ENCODE assay signal across 22 cellular contexts in genomic region chr20:39013662-39014109, GRCh38. TPM values are rescaled to one million over a fixed set of nuclear protein-coding genes. Genes with fewer than 3 reads are reported as not detected.
DNase-seq lines count a peak whose midpoint lies in the region; ATAC-seq, FAIRE-seq and TF ChIP-seq lines count a peak whose summit lies in the region.
"Had no signal": no experiment of that assay in that cellular context is flagged by ENCODE, and none has a peak within 500 bp of the region (broad histone marks: within the 10 kb centered on the region; RNA-seq: fewer than 3 reads in every experiment).

No MANE protein-coding gene starts in this region.

- intact Hi-C loops in HepG2 (cut with micrococcal nuclease; ENCODE audit: unreplicated experiment), result loop anchor here (2.0 to 5.0 kb wide), 2 partner anchors 35 to 51 kb away; partner anchors contain the start of gene DHX35
- intact Hi-C loops in transverse colon (cut with DNase I; ENCODE audit: low total_unique reads), result no loop called here

- BruUV-seq in HepG2 (replicated peaks; lab: Mats Ljungman, UMichigan), result no TSS peak

- TF ChIP-seq CTCF in fibroblast of mammary gland (conservative IDR thresholded peaks at IDR 0.05; ENCODE audit: control insufficient read depth, insufficient read depth, low read depth, low read length) (no peak), HepG2 (CRISPR knock-in tag; IDR thresholded peaks at IDR 0.05) (peak; percentile 58), transverse colon (IDR thresholded peaks at IDR 0.05) (no peak)

- peak overlapping the region; percentile 45 for H3K27ac ChIP-seq in HepG2 (ENCODE audit: extremely low read length, insufficient read depth, low read length)
- H3K27ac ChIP-seq in transverse colon, result peak overlapping the region; percentile 33 to 45 (median 42)
- H3K27ac ChIP-seq: C4-2B, HL-60 had no signal

- H3K9ac ChIP-seq in HepG2 (ENCODE audit: insufficient read depth, low read depth, low read length), result 0 out of 2 replicates have a peak overlapping the region, but pooled peaks have one; percentile 8

- TF ChIP-seq POLR2A in HepG2 (IDR thresholded peaks at IDR 0.05; ENCODE audit: insufficient read depth in 1 of 2, low read depth in 2 of 2, low read length in 2 of 2), result no peak
- TF ChIP-seq POLR2A in transverse colon (IDR thresholded peaks at IDR 0.05), result no peak

- H3K4me3 ChIP-seq in fibroblast of mammary gland (ENCODE audit: control insufficient read depth, low read depth, low read length) (no peak overlapping the region), HepG2 (replicated peaks in 1 of 3; ENCODE audit: insufficient read depth in 1 of 3, low read depth in 2 of 3, low read length in 3 of 3) (no peak overlapping the region; a peak in 1 of 6 replicates), transverse colon (no peak overlapping the region)

- peaks cover 22 to 64% of the 10 kb centered on the region in 2 experiments for H3K36me3 ChIP-seq in HepG2 (replicated peaks in 1 of 2; ENCODE audit: control insufficient read depth in 1 of 2, insufficient read depth in 2 of 2, low read length in 2 of 2)
- peaks cover 0 to 31% (median 13%) of the 10 kb centered on the region in 4 donors for H3K36me3 ChIP-seq in transverse colon

- TF ChIP-seq EP300 in HepG2 (IDR thresholded peaks at IDR 0.05; ENCODE audit: low read depth in 2 of 2, low read length in 2 of 2), result peak in 1 of 2 experiments; percentile 45; a peak in 2 of 4 replicates
- TF ChIP-seq EP300 in HepG2 (CRISPR knock-in tag; IDR thresholded peaks at IDR 0.05; ENCODE audit: borderline replicate concordance), result no peak
- TF ChIP-seq EP300 in transverse colon (IDR thresholded peaks at IDR 0.05; ENCODE audit: low read depth), result no peak

- peak; percentile 99 for ATAC-seq in HepG2
- ATAC-seq: CD8-positive, alpha-beta T cell had no signal

- FAIRE-seq in GM18507 (lab: Jason Lieb, UNC) (peak; percentile 50), HepG2 (lab: Jason Lieb, UNC) (peak; percentile 66)
- FAIRE-seq: A204.1, H54 had no signal

- no peak for TF ChIP-seq RAD21 in HepG2 (CRISPR knock-in tag; IDR thresholded peaks at IDR 0.05)

- H4K20me1 ChIP-seq in HepG2 (ENCODE audit: insufficient read depth, low read length), result no peaks in the 10 kb centered on the region

- in situ Hi-C loops in HepG2 (cut with HindIII; ENCODE audit: extremely low pct_ligation_motif_present, low pct_unique_long_range_greater_than_20kb), result no loop called here
- in situ Hi-C loops in transverse colon (cut with MboI; ENCODE audit: low pct_ligation_motif_present in 1 of 4, low pct_unique_long_range_greater_than_20kb in 1 of 4, low sequenced_read_pairs in 3 of 4), result no loop called here

- H2AFZ ChIP-seq in HepG2 (ENCODE audit: low read length), result no peak overlapping the region

- H3K27me3 ChIP-seq in HepG2 (ENCODE audit: control insufficient read depth in 1 of 2, insufficient read depth in 2 of 2, low read length in 2 of 2) (no peaks in the 10 kb centered on the region), transverse colon (no peaks in the 10 kb centered on the region)

- H3K79me2 ChIP-seq in HepG2 (ENCODE audit: insufficient read depth, low read length), result no peaks in the 10 kb centered on the region

- no peak for DNase-seq in GM18507 (ENCODE audit: extremely low spot score, insufficient read length, low read depth)
- DNase-seq in fibroblast of mammary gland (ENCODE audit: low read depth), result peak; percentile 12
- peak; percentile 87 for DNase-seq in HepG2 (ENCODE audit: low spot score)
- DNase-seq in transverse colon, result no peak
- no peak for DNase-seq in SW480 (ENCODE audit: low spot score)
- DNase-seq in NOMO-1 treated with DMSO at 0.1 percent for 48 hours (lab: John Stamatoyannopoulos, UW; ENCODE audit: unreplicated experiment), result no peak
- DNase-seq in activated gamma-delta T cell treated with Interleukin-2 at 50 U/mL for 16 hours, result no peak
- DNase-seq: Caco-2; CD8-positive, alpha-beta T cell; DMS 273 treated with DMSO at 0.1 percent for 48 hours; DMS79 treated with DMSO at 0.1 percent for 48 hours; Karpas-422; NCI-H1092 treated with DMSO at 0.1 percent for 48 hours; NCI-H1436; NCI-H446 treated with DMSO at 0.1 percent for 48 hours; NCI-H526 treated with DMSO at 0.1 percent for 48 hours; Right ventricle myocardium superior; RPMI8226 had no signal

- peak overlapping the region; percentile 5 for H3K4me2 ChIP-seq in HepG2 (ENCODE audit: low read depth, low read length)

- CTCF ChIA-PET in HepG2 (lab: Yijun Ruan, JAX; ENCODE audit: low intra/inter-chr PET ratio, low total read pairs), result no interaction called here

- POLR2A ChIA-PET in HepG2 (lab: Yijun Ruan, JAX), result interaction anchor here (1.3 to 1.4 kb wide), 2 partner anchors 36 to 52 kb away, joined by 6 read pairs; partner anchors contain the start of gene DHX35

- H3K9me3 ChIP-seq in HepG2 (ENCODE audit: low read length) (no peaks in the 10 kb centered on the region), transverse colon (no peaks in the 10 kb centered on the region)
- H3K9me3 ChIP-seq: Caco-2 had no signal

- WGBS in HepG2 (ENCODE audit: low lambda C conversion rate), result 0% methylated on average over 2 of the region's 2 CpGs
- 44 to 81% methylated on average over 2 of the region's 2 CpGs for WGBS in transverse colon (ENCODE audit: low coverage in 1 of 2), 2 donors

- H3K4me1 ChIP-seq in HepG2 (ENCODE audit: insufficient read depth, low read length), result peaks cover 22% of the 10 kb centered on the region
- H3K4me1 ChIP-seq in transverse colon, result peaks cover 0 to 11% (median 5%) of the 10 kb centered on the region in 4 donors
- H3K4me1 ChIP-seq: Caco-2 had no signal

TF ChIP-seq in HepG2, 621 proteins besides CTCF, POLR2A, EP300 and RAD21 (continues in another document):
- TF ChIP-seq CREM (IDR thresholded peaks at IDR 0.05), result peak; percentile 58
- no peak for TF ChIP-seq CREM (CRISPR knock-in tag; IDR thresholded peaks at IDR 0.05)
- no peak for TF ChIP-seq SMAD3 (CRISPR knock-in tag; IDR thresholded peaks at IDR 0.05)
- no peak for TF ChIP-seq HOXD1 (CRISPR knock-in tag; IDR thresholded peaks at IDR 0.05)
- TF ChIP-seq SNAPC5 (CRISPR knock-in tag; IDR thresholded peaks at IDR 0.05; ENCODE audit: borderline replicate concordance), result no peak
- TF ChIP-seq IRF2 (CRISPR knock-in tag; IDR thresholded peaks at IDR 0.05), result peak; percentile 54; the same call in 1 of the 2 replicates
- no peak for TF ChIP-seq ARNT2 (CRISPR knock-in tag; IDR thresholded peaks at IDR 0.05; ENCODE audit: low read depth)
- peak; percentile 83; the same call in 1 of the 2 replicates for TF ChIP-seq RXRB (CRISPR knock-in tag; IDR thresholded peaks at IDR 0.05; ENCODE audit: borderline replicate concordance)
- no peak for TF ChIP-seq ZNF329 (CRISPR knock-in tag; IDR thresholded peaks at IDR 0.05; ENCODE audit: low read depth)
- TF ChIP-seq SALL1 (CRISPR knock-in tag; IDR thresholded peaks at IDR 0.05), result no peak; the same call in 1 of the 2 replicates
- no peak for TF ChIP-seq FUBP1 (CRISPR knock-in tag; IDR thresholded peaks at IDR 0.05; ENCODE audit: borderline replicate concordance)

RNA-seq across cellular contexts. Expression of gene DHX35, which starts 51.5 kb away (rescaled TPM):
- total RNA-seq in HepG2 (2016; rRNA removed; fragmentation: Illumina TruSeq; extraction: Trizol) (28.7 and 30.4 TPM in 2 replicates), transverse colon (10 to 100 TPM; 15.5 to 75.9 (median 17.7) TPM)
- 5.2 and 6.7 TPM in 2 replicates for total RNA-seq in HepG2 (2016; cell fraction: cytosol; rRNA removed; fragmentation: Illumina TruSeq; extraction: Trizol; ENCODE audit: low read depth)
- total RNA-seq in HepG2 (2016; cell fraction: insoluble cytoplasmic fraction; rRNA removed; fragmentation: Illumina TruSeq; extraction: Trizol), result 29.9 and 33.4 TPM in 2 replicates
- total RNA-seq in HepG2 (2016; cell fraction: membrane; rRNA removed; fragmentation: Illumina TruSeq; extraction: Trizol), result 8.6 and 10.5 TPM in 2 replicates
- 35.4 and 36.9 TPM in 2 replicates for total RNA-seq in HepG2 (2016; cell fraction: nucleus; rRNA removed; fragmentation: Illumina TruSeq; extraction: Trizol)
- 25.8 and 26.2 TPM in 2 replicates for polyA plus RNA-seq in HepG2 (2011; rRNA removed)
- polyA plus RNA-seq in HepG2 (2011; cell fraction: cytosol; rRNA removed), result 18.8 and 19.6 TPM in 2 replicates
- polyA plus RNA-seq in HepG2 (2011; cell fraction: nucleus; rRNA removed), result 58.1 and 67.7 TPM in 2 replicates
- 11.8 and 14.5 TPM in 2 replicates for polyA plus RNA-seq in HepG2 (2012)
- polyA plus RNA-seq in HepG2 (2016; cell fraction: cytosol; fragmentation: Illumina TruSeq; extraction: Trizol; ENCODE audit: low read depth), result 1.6 and 1.8 TPM in 2 replicates
- 24.2 and 25.5 TPM in 2 replicates for polyA plus RNA-seq in HepG2 (2016; cell fraction: insoluble cytoplasmic fraction; fragmentation: Illumina TruSeq; extraction: Trizol; ENCODE audit: low read depth)
- 4.9 TPM in 2 replicates for polyA plus RNA-seq in HepG2 (2016; cell fraction: membrane; fragmentation: Illumina TruSeq; extraction: Trizol; ENCODE audit: low read depth)
- polyA plus RNA-seq in HepG2 (2016; cell fraction: nucleus; fragmentation: Illumina TruSeq; extraction: Trizol; ENCODE audit: insufficient read depth, low read depth), result 45.4 and 47.2 TPM in 2 replicates
- 25.6 and 28.7 TPM in 2 replicates for polyA minus RNA-seq in HepG2 (2011; rRNA and poly(A)+ RNA removed; ENCODE audit: low replicate concordance)
- polyA minus RNA-seq in HepG2 (2011; cell fraction: cytosol; rRNA and poly(A)+ RNA removed), result 10.4 and 11.8 TPM in 2 replicates
- polyA minus RNA-seq in HepG2 (2011; cell fraction: nucleus; rRNA and poly(A)+ RNA removed), result 46.6 and 48.2 TPM in 2 replicates

Comparison
In these comparisons a context has a peak if more than half of its experiments do, and no peak if none do; other contexts are left out.
1. DNase-seq: peak in fibroblast of mammary gland (single experiment) and HepG2 (single experiment); none in GM18507 (single experiment), transverse colon (single experiment), SW480 (single experiment), NOMO-1 treated with DMSO at 0.1 percent for 48 hours (single experiment) and activated gamma-delta T cell treated with Interleukin-2 at 50 U/mL for 16 hours (single experiment).